Comparison of ENCODE assay signal across 24 cellular contexts in the genomic region with DNA sequence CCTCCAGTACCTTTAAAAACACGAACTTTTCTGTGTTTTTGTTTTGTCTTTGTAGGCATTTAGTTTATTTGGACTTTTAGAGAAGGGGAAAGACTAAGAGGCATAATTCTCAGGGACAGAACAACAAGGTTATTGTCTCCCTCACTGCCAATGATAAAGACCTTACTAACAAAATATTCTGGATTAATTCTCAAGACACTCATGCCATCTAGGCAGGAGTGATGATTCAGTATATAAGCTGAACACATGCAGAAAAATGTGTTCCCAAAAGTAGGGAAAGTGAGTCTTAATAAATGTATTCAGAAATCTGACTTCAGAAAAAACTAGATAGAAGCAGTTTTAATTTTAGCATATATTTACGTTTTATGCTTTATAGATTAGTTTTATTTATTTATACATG. TPM values are rescaled to one million over a fixed set of nuclear protein-coding genes. Genes with fewer than 3 reads are reported as not detected.
"Had no signal": no experiment of that assay in that cellular context is flagged by ENCODE, and none has a peak within 500 bp of the region (broad histone marks: within the 10 kb centered on the region; RNA-seq: fewer than 3 reads in every experiment).

No MANE protein-coding gene starts in this region.

- H3K4me1 ChIP-seq: spleen, thyroid gland had no signal

- ATAC-seq: effector memory CD8-positive, alpha-beta T cell; gastrocnemius medialis; left lobe of liver; mucosa of descending colon; natural killer cell treated with Interleukin-12 subunit alpha and Interleukin-12 subunit beta and Interleukin-15 and Interleukin-18, amount 100 ng/mL, for 72 hours; psoas muscle; right cardiac atrium; stimulated activated naive B cell treated with anti-CD40 and anti-IgM and Interleukin-4, amounts not matched to agents 10 μg/mL and 1 μg/mL and 100 μg/mL, for 72 hours had no signal

- H3K36me3 ChIP-seq: gastrocnemius medialis, spleen, suprapubic skin, thyroid gland had no signal

- H2AFZ ChIP-seq: hepatocyte had no signal

- H3K27ac ChIP-seq: gastrocnemius medialis, hepatocyte, psoas muscle, spleen, suprapubic skin, thyroid gland had no signal

- H3K4me2 ChIP-seq: hepatocyte had no signal

- H3K9me3 ChIP-seq: gastrocnemius medialis, mucosa of descending colon, psoas muscle, spleen, suprapubic skin, thyroid gland had no signal

- DNase-seq: cortex of kidney; effector memory CD8-positive, alpha-beta T cell; erythroblast; gastrocnemius medialis; head of caudate nucleus; kidney; mucosa of descending colon; naive B cell; psoas muscle; right cardiac atrium; spleen; stimulated activated naive B cell treated with anti-CD40 and anti-IgM and Interleukin-4, amounts not matched to agents 10 μg/mL and 1 μg/mL and 100 μg/mL, for 72 hours; thyroid gland had no signal

- H3K4me3 ChIP-seq: gastrocnemius medialis, hepatocyte, lung, mucosa of descending colon, psoas muscle, skin epidermis, spleen, suprapubic skin, thyroid gland had no signal

- H3K27me3 ChIP-seq: gastrocnemius medialis, hepatocyte, spleen, suprapubic skin, thyroid gland had no signal

RNA-seq across cellular contexts. Expression of a gene that starts 17.4 kb away (rescaled TPM):
- total RNA-seq: dermis microvascular lymphatic vessel endothelial cell; glomerular endothelial cell; natural killer cell treated with Interleukin-12 subunit alpha and Interleukin-12 subunit beta and Interleukin-15 and Interleukin-18, amount 100 ng/mL, for 72 hours; neural crest cell; renal cortical epithelial cell had no signal

RNA-seq across cellular contexts. Expression of a gene that starts 36.1 kb away (rescaled TPM):
- total RNA-seq: dermis microvascular lymphatic vessel endothelial cell; glomerular endothelial cell; mesothelial cell of epicardium; natural killer cell treated with Interleukin-12 subunit alpha and Interleukin-12 subunit beta and Interleukin-15 and Interleukin-18, amount 100 ng/mL, for 72 hours; neural crest cell had no signal
